ENCODE assay signal across 1 cellular context in genomic region chr2:174964404-174964803, GRCh38.
TF ChIP-seq lines count a peak whose summit lies in the region.

No MANE protein-coding gene starts in this region.

TF ChIP-seq in IMR-90, 13 proteins besides CTCF, POLR2A, EP300 and RAD21:
- TF ChIP-seq ELK1 (IDR thresholded peaks at IDR 0.05; ENCODE audit: borderline replicate concordance, low read depth, low read length) (no peak), CHD1 (IDR thresholded peaks at IDR 0.05; ENCODE audit: low read depth, low read length) (no peak), CEBPB (IDR thresholded peaks at IDR 0.05; ENCODE audit: low read depth, low read length) (no peak), FOS (IDR thresholded peaks at IDR 0.05; ENCODE audit: low read depth, low read length) (no peak), MXI1 (IDR thresholded peaks at IDR 0.05; ENCODE audit: borderline replicate concordance, low read depth, low read length) (no peak), MAZ (IDR thresholded peaks at IDR 0.05; ENCODE audit: borderline replicate concordance, low read depth, low read length) (no peak), NFE2L2 (IDR thresholded peaks at IDR 0.05; ENCODE audit: low read depth, low read length) (no peak), RCOR1 (IDR thresholded peaks at IDR 0.05; ENCODE audit: insufficient replicate concordance, low read length) (no peak), MAFK (IDR thresholded peaks at IDR 0.05; ENCODE audit: low read depth, low read length) (no peak), RFX5 (IDR thresholded peaks at IDR 0.05; ENCODE audit: low read depth, low read length) (no peak), BHLHE40 (IDR thresholded peaks at IDR 0.05; ENCODE audit: low read depth, low read length) (no peak), USF2 (IDR thresholded peaks at IDR 0.05; ENCODE audit: low read depth, low read length) (no peak), SMC3 (IDR thresholded peaks at IDR 0.05; ENCODE audit: low read depth, low read length) (no peak)
